In genomic region chr13:49690133-49690989, GRCh38 we compare ENCODE assay signal across 8 cellular contexts. TPM values are rescaled to one million over a fixed set of nuclear protein-coding genes. Genes with fewer than 3 reads are reported as not detected.
A peak's percentile ranks its signal among the peaks of the same experiment; 100 is the strongest.
DNase-seq lines count a peak whose midpoint lies in the region; ATAC-seq and TF ChIP-seq lines count a peak whose summit lies in the region.

No MANE protein-coding gene starts in this region.

- H3K18ac ChIP-seq in neuronal stem cell (ENCODE audit: low read length) = no peak overlapping the region

- peak overlapping the region; percentile 55 for H3K27ac ChIP-seq in CD4-positive, alpha-beta memory T cell (ENCODE audit: low read depth, low read length)
- H3K27ac ChIP-seq in RWPE2 (ENCODE audit: poor library complexity, severe bottlenecking) (peak overlapping the region; percentile 71), esophagus muscularis mucosa (replicated peaks in 1 of 4) (peak overlapping the region; percentile 77 to 89 (median 82)), neuronal stem cell (replicated peaks; ENCODE audit: low read length) (peak overlapping the region; percentile 90)

- no peaks in the 10 kb centered on the region for H3K79me1 ChIP-seq in neuronal stem cell (ENCODE audit: low read depth, low read length)

- H3K27me3 ChIP-seq in CD4-positive, alpha-beta memory T cell (ENCODE audit: insufficient read depth, low read length) = no peaks in the 10 kb centered on the region
- no peaks in the 10 kb centered on the region for H3K27me3 ChIP-seq in RWPE2 (ENCODE audit: insufficient read depth, poor library complexity, severe bottlenecking)
- H3K27me3 ChIP-seq in esophagus muscularis mucosa = no peaks in the 10 kb centered on the region
- no peaks in the 10 kb centered on the region for H3K27me3 ChIP-seq in neuronal stem cell (ENCODE audit: control insufficient read depth in 3 of 3, insufficient read depth in 3 of 3, low read depth in 1 of 3, low read length in 3 of 3)

- no peak overlapping the region for H3K9ac ChIP-seq in neuronal stem cell (ENCODE audit: low read depth, low read length, poor library complexity)

- peaks cover 4 to 8% of the 10 kb centered on the region in 2 donors for H3K36me3 Mint-ChIP-seq in CD4-positive, alpha-beta memory T cell

- POLR2A ChIA-PET in CD4-positive, alpha-beta memory T cell (lab: Charles Lee; ENCODE audit: partially characterized antibody) = interaction anchor here (0.8 to 2.5 kb wide), 9 partner anchors 13 to 435 kb away, joined by 3 to 44 read pairs (median 3); partner anchors contain the start of genes CAB39L, KPNA3, PHF11 and SETDB2

- H3K27ac Mint-ChIP-seq in CD4-positive, alpha-beta memory T cell = peak overlapping the region; percentile 59 to 88 (median 72)

- H3K4me3 Mint-ChIP-seq in CD4-positive, alpha-beta memory T cell = peak overlapping the region; percentile 87 to 93 (median 90)

- peaks cover 19 to 39% (median 32%) of the 10 kb centered on the region in 4 donors for H3K4me1 Mint-ChIP-seq in CD4-positive, alpha-beta memory T cell

- H3K4me1 ChIP-seq in CD4-positive, alpha-beta memory T cell (ENCODE audit: insufficient read depth, low read length) = peaks cover 19% of the 10 kb centered on the region
- peaks cover 21% of the 10 kb centered on the region for H3K4me1 ChIP-seq in RWPE2 (ENCODE audit: insufficient read depth, poor library complexity, severe bottlenecking)
- peaks cover 14 to 21% (median 16%) of the 10 kb centered on the region in 4 donors for H3K4me1 ChIP-seq in esophagus muscularis mucosa
- H3K4me1 ChIP-seq in neuronal stem cell (ENCODE audit: control insufficient read depth in 2 of 2, insufficient read depth in 1 of 2, low read depth in 1 of 2, low read length in 2 of 2) = no peaks in the 10 kb centered on the region

- ATAC-seq in GM18873 (IDR thresholded peaks at IDR 0.05; ENCODE audit: low FRiP score, unreplicated experiment) (peak; percentile 33), HG03066 (IDR thresholded peaks at IDR 0.05; ENCODE audit: low read depth, unreplicated experiment) (peak; percentile 23), RWPE2 (ENCODE audit: low read depth) (no peak)

- H3K4me2 ChIP-seq in neuronal stem cell (ENCODE audit: insufficient read depth, low read length, poor library complexity, severe bottlenecking) = peak overlapping the region; percentile 79

- H2BK5ac ChIP-seq in neuronal stem cell (ENCODE audit: low read length) = no peak overlapping the region

- H3K27me3 Mint-ChIP-seq in CD4-positive, alpha-beta memory T cell = no peaks in the 10 kb centered on the region

- no peaks in the 10 kb centered on the region for H3K9me3 Mint-ChIP-seq in CD4-positive, alpha-beta memory T cell

- no peak overlapping the region for H2AK5ac ChIP-seq in neuronal stem cell (ENCODE audit: low read depth, low read length)

- no peak overlapping the region for H3K23ac ChIP-seq in neuronal stem cell (ENCODE audit: low read depth, low read length, poor library complexity)

- 9% methylated on average over 16 of the region's 17 CpGs for WGBS in esophagus muscularis mucosa
- no CpG with 5 or more reads among the region's 17 CpGs for WGBS in neuronal stem cell (ENCODE audit: extremely low coverage in 2 of 2, insufficient read length in 2 of 2, insufficient replicate concordance in 1 of 2), 2 donors

- no peak for TF ChIP-seq POLR2A in esophagus muscularis mucosa (IDR thresholded peaks at IDR 0.05; ENCODE audit: low read depth)

- DNase-seq in CD4-positive, alpha-beta memory T cell = peak in 1 of 5 donors; percentile 5
- DNase-seq in RWPE2 (ENCODE audit: low spot score) (no peak), esophagus muscularis mucosa (ENCODE audit: extremely low spot score) (no peak), neuronal stem cell (ENCODE audit: low spot score) (no peak), cerebellar cortex (ENCODE audit: low spot score) (no peak)
- DNase-seq in activated effector memory CD4-positive, alpha-beta T cell treated with anti-CD3 and anti-CD28 coated beads, Interleukin-2, amount 50 U/mL, for 16 hours = no peak

- H4K91ac ChIP-seq in neuronal stem cell (ENCODE audit: low read depth, low read length, poor library complexity) = no peak overlapping the region

- no peak overlapping the region for H2BK12ac ChIP-seq in neuronal stem cell (ENCODE audit: low read length)

- no peak overlapping the region for H2BK120ac ChIP-seq in neuronal stem cell (ENCODE audit: low read depth, low read length)

- TF ChIP-seq CTCF in RWPE2 (IDR thresholded peaks at IDR 0.05; ENCODE audit: poor library complexity, severe bottlenecking) = no peak
- no peak for TF ChIP-seq CTCF in esophagus muscularis mucosa (IDR thresholded peaks at IDR 0.05)

- H3K4ac ChIP-seq in neuronal stem cell (ENCODE audit: low read length) = no peak overlapping the region

- peak overlapping the region; percentile 97 for H2AFZ ChIP-seq in neuronal stem cell (ENCODE audit: low read length)

- no peak overlapping the region for H3K14ac ChIP-seq in neuronal stem cell (ENCODE audit: low read length)

- intact Hi-C loops in CD4-positive, alpha-beta memory T cell (cut with micrococcal nuclease) = loop anchor here (5.0 kb wide), 2 partner anchors 42 to 43 kb away; no protein-coding TSS in a partner anchor
- intact Hi-C loops in esophagus muscularis mucosa (cut with DNase I) = loop anchor here (5.0 kb wide), 1 partner anchor 102 kb away; the partner anchor contains the start of gene KPNA3

- H2BK15ac ChIP-seq in neuronal stem cell (ENCODE audit: low read length) = no peak overlapping the region

- H3K4me3 ChIP-seq in CD4-positive, alpha-beta memory T cell (ENCODE audit: low read length in 2 of 2) = peak overlapping the region; percentile 50 to 93
- H3K4me3 ChIP-seq in RWPE2 (ENCODE audit: severe bottlenecking) = peak overlapping the region; percentile 98
- peak overlapping the region; percentile 73 to 96 (median 79) for H3K4me3 ChIP-seq in esophagus muscularis mucosa
- H3K4me3 ChIP-seq in neuronal stem cell (ENCODE audit: low read length in 2 of 2) = peak overlapping the region; percentile 61 to 93

- no peak overlapping the region for H4K8ac ChIP-seq in neuronal stem cell (ENCODE audit: low read depth, low read length)

- TF ChIP-seq EP300 in esophagus muscularis mucosa (IDR thresholded peaks at IDR 0.05) = no peak

- H3K36me3 ChIP-seq in CD4-positive, alpha-beta memory T cell (ENCODE audit: insufficient read depth, low read length) = no peaks in the 10 kb centered on the region
- H3K36me3 ChIP-seq in RWPE2 (ENCODE audit: low read depth) = peaks cover 30% of the 10 kb centered on the region
- peaks cover 0 to 20% (median 10%) of the 10 kb centered on the region in 4 donors for H3K36me3 ChIP-seq in esophagus muscularis mucosa
- peaks cover 9 to 37% of the 10 kb centered on the region in 2 donors for H3K36me3 ChIP-seq in neuronal stem cell (replicated peaks in 1 of 2; ENCODE audit: control insufficient read depth in 2 of 2, insufficient read depth in 2 of 2, low read length in 2 of 2)

- no peaks in the 10 kb centered on the region for H3K9me3 ChIP-seq in CD4-positive, alpha-beta memory T cell (ENCODE audit: control insufficient read depth in 1 of 2, low read length in 2 of 2)
- H3K9me3 ChIP-seq in RWPE2 (ENCODE audit: severe bottlenecking) = no peaks in the 10 kb centered on the region
- H3K9me3 ChIP-seq in esophagus muscularis mucosa = no peaks in the 10 kb centered on the region
- H3K9me3 ChIP-seq in neuronal stem cell (replicated peaks in 1 of 2; ENCODE audit: control insufficient read depth in 2 of 2, insufficient read depth in 1 of 2, low read depth in 1 of 2, low read length in 2 of 2) = no peaks in the 10 kb centered on the region

- CTCF ChIA-PET in CD4-positive, alpha-beta memory T cell (lab: Charles Lee; ENCODE audit: partially characterized antibody) = interaction anchor here (1.0 to 1.3 kb wide), 3 partner anchors 62 to 101 kb away, joined by 3 to 5 read pairs (median 3); partner anchors contain the start of gene ARL11

RNA-seq across cellular contexts. Expression of gene EBPL, which starts 0.9 kb away (rescaled TPM):
- total RNA-seq in CD4-positive, alpha-beta memory T cell = 10 to 100 TPM; 15.1 to 15.3 TPM
- 10 to 100 TPM; 53.6 to 61.6 TPM for polyA plus RNA-seq in CD4-positive, alpha-beta memory T cell
- total RNA-seq in esophagus muscularis mucosa = 10 to 100 TPM; 17.0 to 56.4 (median 45.9) TPM
- 98.6 TPM for polyA plus RNA-seq in neuronal stem cell (2013, experiment 1 of 2)
- polyA plus RNA-seq in neuronal stem cell (2013, experiment 2 of 2) = 101 TPM
